8 cellular contexts compared by ENCODE assay signal in genomic region chr10:98467506-98468318, GRCh38. TPM values are rescaled to one million over a fixed set of nuclear protein-coding genes. Genes with fewer than 3 reads are reported as not detected.
DNase-seq lines count a peak whose midpoint lies in the region; ATAC-seq and TF ChIP-seq lines count a peak whose summit lies in the region.

No MANE protein-coding gene starts in this region.

- TF ChIP-seq POLR2A in lower leg skin (IDR thresholded peaks at IDR 0.05): no peak

- peak overlapping the region; percentile 73 for H3K27ac ChIP-seq in BLaER1
- H3K27ac ChIP-seq in ectodermal cell (ENCODE audit: insufficient read depth, low read depth, low read length, poor library complexity, severe bottlenecking): no peak overlapping the region

- WGBS in ectodermal cell, 2 experiments: 13 to 15% methylated on average over 44 of the region's 44 CpGs
- 5 to 7% methylated on average over 19 to 29 of the region's 44 CpGs for WGBS in lower leg skin, 2 donors

- peak overlapping the region; percentile 82 for H3K4me3 Mint-ChIP-seq in activated CD4-positive, alpha-beta T cell treated with anti-CD3 and anti-CD28 coated beads, Interleukin-2, amount 10 ng/mL, durations not matched to agents 7 days and 5 days

- intact Hi-C loops in lower leg skin (cut with DNase I; ENCODE audit: low total_unique reads): loop anchor here (10.0 kb wide), 1 partner anchor 777 kb away; no protein-coding TSS in a partner anchor

- 0 out of 2 replicates have a peak, but pooled peaks cover 5% of the 10 kb centered on the region for H3K4me1 ChIP-seq in BLaER1
- H3K4me1 ChIP-seq in ectodermal cell (ENCODE audit: control insufficient read depth, insufficient read depth, low read length): peaks cover 19% of the 10 kb centered on the region

- H4K20me1 ChIP-seq in BLaER1: no peaks in the 10 kb centered on the region

- H3K36me3 Mint-ChIP-seq in activated CD4-positive, alpha-beta T cell treated with anti-CD3 and anti-CD28 coated beads, Interleukin-2, amount 10 ng/mL, durations not matched to agents 7 days and 5 days (ENCODE audit: low read depth): no peaks in the 10 kb centered on the region

- CTCF ChIA-PET in activated CD4-positive, alpha-beta T cell treated with anti-CD3 and anti-CD28 coated beads, Interleukin-2, amount 10 ng/mL, durations not matched to agents 7 days and 5 days (lab: Charles Lee): interaction anchor here (0.6 to 1.8 kb wide), 10 partner anchors 10 to 779 kb away, joined by 3 to 5 read pairs (median 3); no protein-coding TSS in a partner anchor

- peak overlapping the region; percentile 83 for H3K27ac Mint-ChIP-seq in activated CD4-positive, alpha-beta T cell treated with anti-CD3 and anti-CD28 coated beads, Interleukin-2, amount 10 ng/mL, durations not matched to agents 7 days and 5 days

- H3K4me2 ChIP-seq in BLaER1: peak overlapping the region; percentile 96

- peak; percentile 92 for ATAC-seq in GM19043 (IDR thresholded peaks at IDR 0.05; ENCODE audit: low read depth, unreplicated experiment)
- peak; percentile 93 for ATAC-seq in HG03280 (IDR thresholded peaks at IDR 0.05; ENCODE audit: unreplicated experiment)

- H3K4me3 ChIP-seq in BLaER1 (peak overlapping the region; percentile 78), ectodermal cell (ENCODE audit: insufficient read depth, low read depth, low read length) (peak overlapping the region; percentile 36), lower leg skin (ENCODE audit: low read depth, poor library complexity, severe bottlenecking) (peak overlapping the region; percentile 7)

- H3K9me3 Mint-ChIP-seq in activated CD4-positive, alpha-beta T cell treated with anti-CD3 and anti-CD28 coated beads, Interleukin-2, amount 10 ng/mL, durations not matched to agents 7 days and 5 days: no peaks in the 10 kb centered on the region

- peak overlapping the region; percentile 78 for H3K9ac ChIP-seq in BLaER1

- no peaks in the 10 kb centered on the region for H3K9me3 ChIP-seq in BLaER1
- H3K9me3 ChIP-seq in ectodermal cell (ENCODE audit: control insufficient read depth, low read length): no peaks in the 10 kb centered on the region

- DNase-seq in NCI-H510A treated with DMSO at 0.1 percent for 48 hours (lab: John Stamatoyannopoulos, UW): peak; percentile 92
- peak; percentile 70 for DNase-seq in activated CD4-positive, alpha-beta T cell treated with anti-CD3 and anti-CD28 coated beads, Interleukin-2, amount 10 ng/mL, durations not matched to agents 7 days and 5 days
- peak; percentile 73 to 94 for DNase-seq in lower leg skin (ENCODE audit: low spot score in 2 of 2)
- peak; percentile 71 for DNase-seq in stimulated activated CD4-positive, alpha-beta T cell treated with anti-CD3 and anti-CD28 coated beads, Interleukin-4, amount 100 ng/mL, for 24 hours

- POLR2A ChIA-PET in activated CD4-positive, alpha-beta T cell treated with anti-CD3 and anti-CD28 coated beads, Interleukin-2, amount 10 ng/mL, durations not matched to agents 7 days and 5 days (lab: Charles Lee): no interaction called here

- H3K36me3 ChIP-seq in BLaER1 (no peaks in the 10 kb centered on the region), ectodermal cell (ENCODE audit: control insufficient read depth, insufficient read depth, low read length) (no peaks in the 10 kb centered on the region)

- H3K4me1 Mint-ChIP-seq in activated CD4-positive, alpha-beta T cell treated with anti-CD3 and anti-CD28 coated beads, Interleukin-2, amount 10 ng/mL, durations not matched to agents 7 days and 5 days: peaks cover 11% of the 10 kb centered on the region

- peaks cover 16% of the 10 kb centered on the region for H3K27me3 Mint-ChIP-seq in activated CD4-positive, alpha-beta T cell treated with anti-CD3 and anti-CD28 coated beads, Interleukin-2, amount 10 ng/mL, durations not matched to agents 7 days and 5 days

- H3K27me3 ChIP-seq in BLaER1 (no peaks in the 10 kb centered on the region), ectodermal cell (ENCODE audit: control insufficient read depth, insufficient read depth, low read length, poor library complexity, severe bottlenecking) (peaks cover 14% of the 10 kb centered on the region)

- peak in 1 of 3 donors; percentile 83 for TF ChIP-seq CTCF in lower leg skin (IDR thresholded peaks at IDR 0.05)

RNA-seq across cellular contexts. Expression of gene HPS1, which starts 21.0 kb away (rescaled TPM):
- total RNA-seq in activated CD4-positive, alpha-beta T cell treated with anti-CD3 and anti-CD28 coated beads, Interleukin-2, amount 10 ng/mL, durations not matched to agents 7 days and 5 days: 100 to 1,000 TPM in 1 of 2 experiments, 10 to 100 TPM in 1; 95.5 to 102 TPM
- 58.8 TPM for polyA plus RNA-seq in ectodermal cell (2013, experiment 1 of 4)
- polyA plus RNA-seq in ectodermal cell (2013, experiment 2 of 4): 63.0 TPM
- polyA plus RNA-seq in ectodermal cell (2013, experiment 3 of 4): 42.0 TPM
- 49.9 TPM for polyA plus RNA-seq in ectodermal cell (2013, experiment 4 of 4)
- 10 to 100 TPM; 23.3 to 63.9 (median 54.8) TPM for total RNA-seq in lower leg skin

RNA-seq across cellular contexts. Expression of gene PYROXD2, which starts 52.7 kb away (rescaled TPM):
- 1 to 10 TPM; 6.2 to 10.0 TPM for total RNA-seq in activated CD4-positive, alpha-beta T cell treated with anti-CD3 and anti-CD28 coated beads, Interleukin-2, amount 10 ng/mL, durations not matched to agents 7 days and 5 days
- polyA plus RNA-seq in ectodermal cell (2013, experiment 1 of 4): 17.9 TPM
- 16.2 TPM for polyA plus RNA-seq in ectodermal cell (2013, experiment 2 of 4)
- 15.5 TPM for polyA plus RNA-seq in ectodermal cell (2013, experiment 3 of 4)
- polyA plus RNA-seq in ectodermal cell (2013, experiment 4 of 4): 19.1 TPM
- total RNA-seq in lower leg skin: 1 to 10 TPM in 3 of 4 donors, under 1 TPM in 1; 0.97 to 6.7 (median 3.8) TPM

Comparison
In these comparisons a context has a peak if more than half of its experiments do, and no peak if none do; other contexts are left out.
1. H3K4me3 ChIP-seq: peak in every context shown above with its lines; median percentile 78 in BLaER1; 36 in ectodermal cell; 7 in lower leg skin.